In genomic region chr19:1822210-1822609, GRCh38 we compare ENCODE assay signal across 20 cellular contexts. TPM values are rescaled to one million over a fixed set of nuclear protein-coding genes. Genes with fewer than 3 reads are reported as not detected.
A peak's percentile ranks its signal among the peaks of the same experiment; 100 is the strongest.
DNase-seq lines count a peak whose midpoint lies in the region; ATAC-seq, FAIRE-seq and TF ChIP-seq lines count a peak whose summit lies in the region.
"Had no signal": no experiment of that assay in that cellular context is flagged by ENCODE, and none has a peak within 500 bp of the region (broad histone marks: within the 10 kb centered on the region; RNA-seq: fewer than 3 reads in every experiment).

No MANE protein-coding gene starts in this region.

- ATAC-seq in left ventricle myocardium superior, result no peak
- ATAC-seq in Right ventricle myocardium inferior, result no peak
- ATAC-seq in HG02588 (IDR thresholded peaks at IDR 0.05; ENCODE audit: unreplicated experiment), result no peak
- no peak for ATAC-seq in HG03095 (IDR thresholded peaks at IDR 0.05; ENCODE audit: unreplicated experiment)
- ATAC-seq: PC-3 had no signal

- in situ Hi-C loops in GM13976 (cut with MboI; ENCODE audit: low sequenced_read_pairs, unreplicated experiment), result no loop called here

- DNase-seq in left ventricle myocardium superior, result peak; percentile 19
- no peak for DNase-seq in Right ventricle myocardium inferior (ENCODE audit: missing footprints)
- DNase-seq in NCI-H446 (lab: John Stamatoyannopoulos, UW), result peak; percentile 38 to 93
- peak; percentile 69 for DNase-seq in cerebellar cortex (ENCODE audit: low spot score)
- no peak for DNase-seq in frontal cortex (ENCODE audit: low spot score in 2 of 2)
- DNase-seq in GM13976 (ENCODE audit: low spot score), result no peak
- DNase-seq: CD4-positive, alpha-beta memory T cell; DMS53; EL; H9; MM.1S; NCI-H1092; NCI-H1436 treated with DMSO at 0.1 percent for 48 hours; NCI-H2081; NCI-H510A treated with DMSO at 0.1 percent for 48 hours; PC-3; SJCRH30 had no signal

- no peak for FAIRE-seq in frontal cortex (lab: Jason Lieb, UNC)
- FAIRE-seq: A204.1 had no signal

- no peak for TF ChIP-seq CTCF in GM13976 (IDR thresholded peaks at IDR 0.05; ENCODE audit: borderline replicate concordance, control extremely low read depth, extremely low read depth, insufficient read depth, missing control alignments)

- intact Hi-C loops in left ventricle myocardium superior (cut with micrococcal nuclease), result no loop called here
- intact Hi-C loops in Right ventricle myocardium inferior (cut with DNase I), result no loop called here

RNA-seq across cellular contexts. Expression of gene ATP8B3, which starts 10.1 kb away (rescaled TPM):
- total RNA-seq in left ventricle myocardium superior (0.89 TPM), Right ventricle myocardium inferior (0.68 TPM), frontal cortex (not detected)

RNA-seq across cellular contexts. Expression of gene REXO1, which starts 26.1 kb away (rescaled TPM):
- 16.0 TPM for total RNA-seq in left ventricle myocardium superior
- 17.8 TPM for total RNA-seq in Right ventricle myocardium inferior
- 5.3 TPM for total RNA-seq in frontal cortex

RNA-seq across cellular contexts. Expression of gene KLF16, which starts 41.2 kb away (rescaled TPM):
- total RNA-seq in left ventricle myocardium superior (9.8 TPM), Right ventricle myocardium inferior (11.0 TPM), frontal cortex (2.9 TPM)

Comparison
In these comparisons a context has a peak if more than half of its experiments do, and no peak if none do; other contexts are left out.
1. DNase-seq: peak in left ventricle myocardium superior (single experiment), NCI-H446 (2 of 2) and cerebellar cortex (single experiment); none in Right ventricle myocardium inferior (single experiment), frontal cortex (0 of 2) and GM13976 (single experiment).